Comparison of ENCODE assay signal across 8 cellular contexts in genomic region chr6:33161354-33162320, GRCh38. TPM values are rescaled to one million over a fixed set of nuclear protein-coding genes. Genes with fewer than 3 reads are reported as not detected.
A peak's percentile ranks its signal among the peaks of the same experiment; 100 is the strongest.
DNase-seq lines count a peak whose midpoint lies in the region; ATAC-seq and TF ChIP-seq lines count a peak whose summit lies in the region.

No MANE protein-coding gene starts in this region.

- BruUV-seq in mammary epithelial cell (replicated peaks; lab: Mats Ljungman, UMichigan): no TSS peak

- WGBS in mammary epithelial cell (ENCODE audit: low coverage, missing lambda C conversion rate): 6% methylated on average over 25 of the region's 58 CpGs
- 20% methylated on average over 35 of the region's 58 CpGs for WGBS in smooth muscle cell (ENCODE audit: low lambda C conversion rate)

- peaks cover 25% of the 10 kb centered on the region for H3K27me3 Mint-ChIP-seq in WTC11 (ENCODE audit: low read depth)

- H3K4me3 ChIP-seq in BLaER1 treated with 17β-estradiol and CSF1 and Interleukin-3, amounts not matched to agents 10 nM and 100 nM: peak overlapping the region; percentile 43 to 66 (median 52)
- H3K4me3 ChIP-seq in mammary epithelial cell (replicated peaks in 1 of 3; ENCODE audit: insufficient read depth in 1 of 3, low read depth in 2 of 3, low read length in 3 of 3) (peak overlapping the region; percentile 22 to 64 (median 44)), smooth muscle cell (peak overlapping the region; percentile 48)

- dilution Hi-C loops in mammary epithelial cell (cut with HindIII; ENCODE audit: low sequenced_read_pairs): no loop called here

- peak overlapping the region; percentile 86 for H3K4me3 Mint-ChIP-seq in WTC11

- POLR2A ChIA-PET in WTC11 (lab: Charles Lee): interaction anchor here (1.7 kb wide), 1 partner anchor 138 kb away, joined by 3 read pairs; no protein-coding TSS in a partner anchor

- peak; percentile 52 for DNase-seq in NCI-H1105 treated with DMSO at 0.1 percent for 48 hours (lab: John Stamatoyannopoulos, UW)
- peak; percentile 86 for DNase-seq in WTC11 (ENCODE audit: low spot score)
- peak; percentile 42 for DNase-seq in mammary epithelial cell
- DNase-seq in inferior parietal cortex (ENCODE audit: extremely low spot score): peak; percentile 69
- peak; percentile 60 for DNase-seq in smooth muscle cell (lab: John Stamatoyannopoulos, UW; ENCODE audit: unreplicated experiment)

- peak overlapping the region; percentile 29 to 77 (median 65); a peak in 21 of 22 replicates for H3K27ac ChIP-seq in BLaER1 treated with 17β-estradiol and CSF1 and Interleukin-3, amounts not matched to agents 10 nM and 100 nM
- H3K27ac ChIP-seq in mammary epithelial cell (ENCODE audit: insufficient read depth, low read depth, low read length) (no peak overlapping the region), smooth muscle cell (ENCODE audit: low read depth) (peak overlapping the region; percentile 27)

- H3K9me3 ChIP-seq in BLaER1 treated with 17β-estradiol and CSF1 and Interleukin-3, amounts not matched to agents 10 nM and 100 nM (replicated peaks in 1 of 11): no peaks in the 10 kb centered on the region
- no peaks in the 10 kb centered on the region for H3K9me3 ChIP-seq in mammary epithelial cell (replicated peaks; ENCODE audit: insufficient read depth, low read length)
- H3K9me3 ChIP-seq in smooth muscle cell (replicated peaks; ENCODE audit: low read depth): no peaks in the 10 kb centered on the region

- H3K9ac ChIP-seq in BLaER1 treated with 17β-estradiol and CSF1 and Interleukin-3, amounts not matched to agents 10 nM and 100 nM: peak overlapping the region; percentile 63 to 81 (median 75)
- H3K9ac ChIP-seq in mammary epithelial cell (ENCODE audit: insufficient read depth, low read length) (no peak overlapping the region), smooth muscle cell (ENCODE audit: low read depth) (no peak overlapping the region)

- peaks cover 22% of the 10 kb centered on the region for H3K4me1 Mint-ChIP-seq in WTC11

- H3K27ac Mint-ChIP-seq in WTC11: no peak overlapping the region

- intact Hi-C loops in mammary epithelial cell (cut with micrococcal nuclease): loop anchor here (1.0 kb wide), 2 partner anchors 36 to 87 kb away; no protein-coding TSS in a partner anchor

- peak; percentile 60 for ATAC-seq in GM19467 (IDR thresholded peaks at IDR 0.05; ENCODE audit: unreplicated experiment)
- ATAC-seq in WTC11: peak; percentile 83
- no peak for ATAC-seq in GM18861 (IDR thresholded peaks at IDR 0.05; ENCODE audit: unreplicated experiment)

- H3K4me2 ChIP-seq in BLaER1 treated with 17β-estradiol and CSF1 and Interleukin-3, amounts not matched to agents 10 nM and 100 nM: peak overlapping the region; percentile 68 to 91 (median 84)
- H3K4me2 ChIP-seq in mammary epithelial cell (ENCODE audit: insufficient read depth, low read depth, low read length) (peak overlapping the region; percentile 83), smooth muscle cell (peak overlapping the region; percentile 82)

- CTCF ChIA-PET in WTC11 (lab: Charles Lee) (interaction anchor here (0.6 to 7.1 kb wide), 46 partner anchors 8 to 368 kb away, joined by 3 to 55 read pairs (median 4); partner anchors contain the start of genes B3GALT4, HSD17B8, PSMB9 and TAP1), mammary epithelial cell (lab: Charles Lee; ENCODE audit: low non-redundant PET) (interaction anchor here (0.5 to 1.0 kb wide), 3 partner anchors 12 to 46 kb away, joined by 3 to 17 read pairs (median 9); no protein-coding TSS in a partner anchor)

- peaks cover 20 to 36% (median 25%) of the 10 kb centered on the region in 10 experiments for H3K4me1 ChIP-seq in BLaER1 treated with 17β-estradiol and CSF1 and Interleukin-3, amounts not matched to agents 10 nM and 100 nM
- H3K4me1 ChIP-seq in mammary epithelial cell (ENCODE audit: insufficient read depth, low read length): peaks cover 6% of the 10 kb centered on the region
- no peaks in the 10 kb centered on the region for H3K4me1 ChIP-seq in smooth muscle cell (ENCODE audit: low read depth)

- no peaks in the 10 kb centered on the region for H3K9me3 Mint-ChIP-seq in WTC11

- H2AFZ ChIP-seq in mammary epithelial cell (ENCODE audit: low read depth, low read length): peak overlapping the region; percentile 96
- peak overlapping the region; percentile 45 for H2AFZ ChIP-seq in smooth muscle cell (ENCODE audit: low read depth)

- in situ Hi-C loops in mammary epithelial cell (cut with MboI; ENCODE audit: low sequenced_read_pairs in 2 of 2): no loop called here

- H3K36me3 ChIP-seq in BLaER1 treated with 17β-estradiol and CSF1 and Interleukin-3, amounts not matched to agents 10 nM and 100 nM: no peaks in the 10 kb centered on the region
- no peaks in the 10 kb centered on the region for H3K36me3 ChIP-seq in mammary epithelial cell (ENCODE audit: insufficient read depth, low read length)
- no peaks in the 10 kb centered on the region for H3K36me3 ChIP-seq in smooth muscle cell (ENCODE audit: low read depth)

- no peaks in the 10 kb centered on the region for H3K36me3 Mint-ChIP-seq in WTC11

- H3K79me2 ChIP-seq in mammary epithelial cell (ENCODE audit: insufficient read depth, low read length) (no peaks in the 10 kb centered on the region), smooth muscle cell (ENCODE audit: low read depth) (no peaks in the 10 kb centered on the region)

- H4K20me1 ChIP-seq in BLaER1 treated with 17β-estradiol and CSF1 and Interleukin-3, amounts not matched to agents 10 nM and 100 nM: no peaks in the 10 kb centered on the region
- H4K20me1 ChIP-seq in mammary epithelial cell (ENCODE audit: insufficient read depth, low read length) (no peaks in the 10 kb centered on the region), smooth muscle cell (ENCODE audit: low read depth) (no peaks in the 10 kb centered on the region)

- H3F3A ChIP-seq in smooth muscle cell (ENCODE audit: low read depth): no peaks in the 10 kb centered on the region

- H3K27me3 ChIP-seq in BLaER1 treated with 17β-estradiol and CSF1 and Interleukin-3, amounts not matched to agents 10 nM and 100 nM: no peaks in the 10 kb centered on the region
- H3K27me3 ChIP-seq in mammary epithelial cell (ENCODE audit: insufficient read depth, low read length) (no peaks in the 10 kb centered on the region), smooth muscle cell (ENCODE audit: low read depth) (no peaks in the 10 kb centered on the region)

- TF ChIP-seq CTCF in WTC11 (IDR thresholded peaks at IDR 0.05): peak; percentile 86
- peak; percentile 75 to 97 for TF ChIP-seq CTCF in mammary epithelial cell (conservative IDR thresholded peaks at IDR 0.05 in 1 of 2, IDR thresholded peaks at IDR 0.05 in 1 of 2; ENCODE audit: extremely low read depth in 1 of 2, insufficient read depth in 1 of 2, low read depth in 1 of 2, low read length in 2 of 2)
- peak; percentile 93 for TF ChIP-seq CTCF in smooth muscle cell (IDR thresholded peaks at IDR 0.05; ENCODE audit: borderline replicate concordance, insufficient read depth, poor library complexity, severe bottlenecking)

TF ChIP-seq in WTC11, 78 proteins besides CTCF, POLR2A, EP300 and RAD21 (continues in another document):
- TF ChIP-seq SP1 (CRISPR knock-in tag; conservative IDR thresholded peaks at IDR 0.05) (0 out of 2 replicates have a peak, but pooled peaks have one; percentile 46), HMGXB4 (CRISPR knock-in tag; IDR thresholded peaks at IDR 0.05) (peak; percentile 93), ETV6 (CRISPR knock-in tag; IDR thresholded peaks at IDR 0.05) (peak; percentile 36; the same call in 1 of the 2 replicates), ZMAT4 (CRISPR knock-in tag; IDR thresholded peaks at IDR 0.05) (no peak), FOXK1 (CRISPR knock-in tag; IDR thresholded peaks at IDR 0.05) (0 out of 2 replicates have a peak, but pooled peaks have one; percentile 22), OVOL2 (CRISPR knock-in tag; IDR thresholded peaks at IDR 0.05; ENCODE audit: borderline replicate concordance) (no peak)

RNA-seq across cellular contexts. Expression of gene COL11A2, which starts 30.6 kb away (rescaled TPM):
- total RNA-seq in WTC11 (2021) (3.0 to 4.4 TPM (median 3.7 TPM) in 3 replicates), mammary epithelial cell (under 1 TPM; 0.17 to 0.45 TPM), smooth muscle cell (0.36 and 1.1 TPM in 2 replicates)
- polyA plus RNA-seq in mammary epithelial cell (0.12 TPM), smooth muscle cell (1.2 and 1.5 TPM in 2 replicates)
- not detected for polyA minus RNA-seq in mammary epithelial cell

RNA-seq across cellular contexts. Expression of gene RXRB, which starts 38.8 kb away (rescaled TPM):
- total RNA-seq in WTC11 (2021): 21.5 to 24.5 TPM (median 23.3 TPM) in 3 replicates
- total RNA-seq in mammary epithelial cell: 10 to 100 TPM; 15.0 to 30.7 TPM
- polyA plus RNA-seq in mammary epithelial cell: 24.8 TPM
- 31.6 TPM for polyA minus RNA-seq in mammary epithelial cell
- total RNA-seq in smooth muscle cell: 24.3 and 25.7 TPM in 2 replicates
- polyA plus RNA-seq in smooth muscle cell: 28.2 and 33.7 TPM in 2 replicates

RNA-seq across cellular contexts. Expression of gene SLC39A7, which starts 39.0 kb away (rescaled TPM):
- total RNA-seq in WTC11 (2021) (131 to 163 TPM (median 134 TPM) in 3 replicates), mammary epithelial cell (10 to 100 TPM; 52.8 to 99.3 TPM), smooth muscle cell (112 and 140 TPM in 2 replicates)
- polyA plus RNA-seq in mammary epithelial cell (50.5 TPM), smooth muscle cell (87.2 and 89.5 TPM in 2 replicates)
- polyA minus RNA-seq in mammary epithelial cell: 73.0 TPM

RNA-seq across cellular contexts. Expression of gene HSD17B8, which starts 42.8 kb away (rescaled TPM):
- 7.3 to 8.1 TPM (median 7.7 TPM) in 3 replicates for total RNA-seq in WTC11 (2021)
- 10 to 100 TPM in 1 of 2 donors, 1 to 10 TPM in 1; 4.7 to 16.0 TPM for total RNA-seq in mammary epithelial cell
- polyA plus RNA-seq in mammary epithelial cell: 25.7 TPM
- 4.4 TPM for polyA minus RNA-seq in mammary epithelial cell
- 2.9 and 4.9 TPM in 2 replicates for total RNA-seq in smooth muscle cell
- polyA plus RNA-seq in smooth muscle cell: 3.7 and 9.6 TPM in 2 replicates

RNA-seq across cellular contexts. Expression of gene RING1, which starts 46.7 kb away (rescaled TPM):
- total RNA-seq in WTC11 (2021): 26.6 to 30.2 TPM (median 27.8 TPM) in 3 replicates
- total RNA-seq in mammary epithelial cell: 10 to 100 TPM; 13.0 to 31.8 TPM
- polyA plus RNA-seq in mammary epithelial cell: 17.0 TPM
- 22.9 TPM for polyA minus RNA-seq in mammary epithelial cell
- 23.4 and 32.2 TPM in 2 replicates for total RNA-seq in smooth muscle cell
- polyA plus RNA-seq in smooth muscle cell: 31.6 and 35.1 TPM in 2 replicates

Comparison
In these comparisons a context has a peak if more than half of its experiments do, and no peak if none do; other contexts are left out.
1. H3K9ac ChIP-seq: peak in BLaER1 treated with 17β-estradiol and CSF1 and Interleukin-3, amounts not matched to agents 10 nM and 100 nM (11 of 11); none in mammary epithelial cell (single experiment) and smooth muscle cell (single experiment).
2. Peak in every context shown above with its lines, with median percentiles within 50 percentile points of each other: H3K4me2 ChIP-seq, H3K4me3 ChIP-seq, DNase-seq and CTCF ChIP-seq.